ENCODE assay signal across 8 cellular contexts in genomic region chr11:64181506-64182411, GRCh38. TPM values are rescaled to one million over a fixed set of nuclear protein-coding genes. Genes with fewer than 3 reads are reported as not detected.
DNase-seq lines count a peak whose midpoint lies in the region; ATAC-seq and TF ChIP-seq lines count a peak whose summit lies in the region.

No MANE protein-coding gene starts in this region.

- CTCF ChIA-PET in SK-N-SH (lab: Yijun Ruan, JAX) (interaction anchor here (0.6 to 2.8 kb wide), 10 partner anchors 16 to 549 kb away, joined by 3 to 9 read pairs (median 3); partner anchors contain the start of genes KCNK4, MACROD1, NUDT22 and TRPT1), MCF 10A (lab: Yijun Ruan, JAX) (interaction anchor here (0.6 to 0.9 kb wide), 3 partner anchors 23 to 626 kb away, joined by 3 read pairs; no protein-coding TSS in a partner anchor)

- H3K4me3 ChIP-seq in Karpas-422 (ENCODE audit: low read length) (peak overlapping the region; percentile 15; the same call in 1 of the 2 replicates), SK-N-SH (ENCODE audit: low read depth in 2 of 2, low read length in 1 of 2) (peak overlapping the region; percentile 17 to 49; a peak in 3 of 4 replicates), skin epidermis (no peak overlapping the region)

- H3K4me1 ChIP-seq in Karpas-422 (ENCODE audit: low read length) (peaks cover 36% of the 10 kb centered on the region), SK-N-SH (ENCODE audit: control insufficient read depth in 1 of 2, insufficient read depth in 2 of 2, low read depth in 1 of 2, low read length in 1 of 2) (peaks cover 14 to 31% of the 10 kb centered on the region in 2 experiments; a peak in 3 of 4 replicates)

- H3K27me3 ChIP-seq in Karpas-422 (ENCODE audit: low read length) (no peaks in the 10 kb centered on the region), SK-N-SH (ENCODE audit: insufficient read depth) (no peaks in the 10 kb centered on the region)

- H3K27ac ChIP-seq in Karpas-422 (ENCODE audit: low read length) (peak overlapping the region; percentile 20), SK-N-SH (ENCODE audit: low read depth in 2 of 2, low read length in 1 of 2) (peak overlapping the region; percentile 74 to 92), skin epidermis (peak overlapping the region in 18 of 21 experiments; percentile 7 to 78 (median 55))

- BruUV-seq in MCF 10A (replicated peaks; lab: Mats Ljungman, UMichigan): no TSS peak

- H2AFZ ChIP-seq in Karpas-422 (ENCODE audit: low read length) (peak overlapping the region; percentile 6; the same call in 1 of the 2 replicates), SK-N-SH (ENCODE audit: low read depth) (peak overlapping the region; percentile 69)

- H4K20me1 ChIP-seq in Karpas-422 (ENCODE audit: insufficient read depth, low read depth, low read length) (no peaks in the 10 kb centered on the region), SK-N-SH (ENCODE audit: insufficient read depth) (no peaks in the 10 kb centered on the region)

- no peaks in the 10 kb centered on the region for H3K27me3 Mint-ChIP-seq in MCF 10A (ENCODE audit: insufficient read depth, unreplicated experiment)

- H3K9me3 Mint-ChIP-seq in MCF 10A (ENCODE audit: unreplicated experiment): no peaks in the 10 kb centered on the region

- H3K36me3 ChIP-seq in Karpas-422 (ENCODE audit: insufficient read depth, low read length) (peaks cover 8% of the 10 kb centered on the region; the same call in 1 of the 2 replicates), SK-N-SH (replicated peaks in 1 of 2; ENCODE audit: control insufficient read depth in 1 of 2, insufficient read depth in 2 of 2, low read length in 1 of 2) (no peaks in the 10 kb centered on the region)

- peak overlapping the region; percentile 59 for H3K4me2 ChIP-seq in Karpas-422 (ENCODE audit: low read depth, low read length, poor library complexity, severe bottlenecking)
- H3K4me2 ChIP-seq in SK-N-SH: peak overlapping the region; percentile 74

- peaks cover 5% of the 10 kb centered on the region; the same call in 1 of the 2 replicates for H3K9me3 ChIP-seq in Karpas-422 (ENCODE audit: low read length)
- H3K9me3 ChIP-seq in SK-N-SH: no peaks in the 10 kb centered on the region

- H3K79me2 ChIP-seq in Karpas-422 (ENCODE audit: low read length): peaks cover 20% of the 10 kb centered on the region
- peaks cover 39% of the 10 kb centered on the region for H3K79me2 ChIP-seq in SK-N-SH (ENCODE audit: insufficient read depth)

- TF ChIP-seq EP300 in SK-N-SH (IDR thresholded peaks at IDR 0.05; ENCODE audit: borderline replicate concordance in 1 of 2, low read depth in 1 of 2, low read length in 1 of 2): peak in 1 of 2 experiments; percentile 55; a peak in 2 of 4 replicates

- POLR2A ChIA-PET in SK-N-SH (lab: Yijun Ruan, JAX): interaction anchor here (0.7 to 1.3 kb wide), 7 partner anchors 10 to 364 kb away, joined by 3 to 5 read pairs (median 3); partner anchors contain the start of genes KCNK4, NUDT22, RCOR2 and TRPT1
- POLR2A ChIA-PET in MCF 10A (lab: Yijun Ruan, JAX): interaction anchor here (0.6 to 1.5 kb wide), 16 partner anchors 8 to 379 kb away, joined by 3 to 23 read pairs (median 3); partner anchors contain the start of genes MACROD1, NUDT22, OTUB1 and PPP1R14B

- H3K4me3 Mint-ChIP-seq in MCF 10A (ENCODE audit: unreplicated experiment): peak overlapping the region; percentile 26

- ATAC-seq in HG02852 (IDR thresholded peaks at IDR 0.05; ENCODE audit: unreplicated experiment) (no peak), GM19463 (IDR thresholded peaks at IDR 0.05; ENCODE audit: unreplicated experiment) (no peak)

- DNase-seq in EH (ENCODE audit: low read depth) (peak; percentile 96), Karpas-422 (peak; percentile 86), SK-N-SH (peak; percentile 88), MCF 10A (ENCODE audit: unreplicated experiment) (peak; percentile 90), inferior parietal cortex (ENCODE audit: extremely low spot score) (peak; percentile 88)

- no peaks in the 10 kb centered on the region for H3K9me2 ChIP-seq in Karpas-422 (replicated peaks; ENCODE audit: insufficient read depth, low read length)
- H3K9me2 ChIP-seq in SK-N-SH: no peaks in the 10 kb centered on the region

- peaks cover 7% of the 10 kb centered on the region for H3K4me1 Mint-ChIP-seq in MCF 10A (ENCODE audit: insufficient read depth, unreplicated experiment)

- no peak for TF ChIP-seq CTCF in SK-N-SH (IDR thresholded peaks at IDR 0.05)
- no peak for TF ChIP-seq CTCF in MCF 10A (IDR thresholded peaks at IDR 0.05; ENCODE audit: unreplicated experiment)

- H3K36me3 Mint-ChIP-seq in MCF 10A (ENCODE audit: insufficient read depth, unreplicated experiment): peaks cover 12% of the 10 kb centered on the region

- peak; percentile 13; the same call in 1 of the 2 replicates for TF ChIP-seq RAD21 in SK-N-SH (IDR thresholded peaks at IDR 0.05; ENCODE audit: low read length)

- H3K27ac Mint-ChIP-seq in MCF 10A (ENCODE audit: low read depth, unreplicated experiment): peak overlapping the region; percentile 31

- H3K9ac ChIP-seq in Karpas-422 (ENCODE audit: low read length) (peak overlapping the region; percentile 50), SK-N-SH (peak overlapping the region; percentile 53; the same call in 1 of the 2 replicates)

- WGBS in SK-N-SH (ENCODE audit: low lambda C conversion rate): 56% methylated on average over 11 of the region's 17 CpGs

- intact Hi-C loops in MCF 10A (cut with micrococcal nuclease): no loop called here

- H3F3A ChIP-seq in SK-N-SH (replicated peaks; ENCODE audit: insufficient read depth): peaks cover 26% of the 10 kb centered on the region

TF ChIP-seq in SK-N-SH, 30 proteins besides CTCF, POLR2A, EP300 and RAD21 (continues in another document):
- TF ChIP-seq REST (IDR thresholded peaks at IDR 0.05; ENCODE audit: low read depth, low read length) (no peak; the same call in 1 of the 2 replicates), PBX3 (IDR thresholded peaks at IDR 0.05) (no peak), TAF1 (IDR thresholded peaks at IDR 0.05; ENCODE audit: borderline replicate concordance, low read depth, low read length) (peak; percentile 86)

RNA-seq across cellular contexts. Expression of gene STIP1, which starts 4.2 kb away (rescaled TPM):
- total RNA-seq in Karpas-422 (2014; rRNA removed; shearing (Covaris generic); ENCODE audit: low replicate concordance): 101 and 199 TPM in 2 replicates
- 163 TPM in 2 replicates for polyA plus RNA-seq in SK-N-SH (2012; rRNA removed)
- polyA plus RNA-seq in SK-N-SH (2012; cell fraction: cytosol; rRNA removed): 133 and 154 TPM in 2 replicates
- polyA plus RNA-seq in SK-N-SH (2012; cell fraction: nucleus; rRNA removed): 146 and 203 TPM in 2 replicates
- total RNA-seq in MCF 10A (2022): 161 and 171 TPM in 2 replicates

RNA-seq across cellular contexts. Expression of gene MACROD1, which starts 15.8 kb away (rescaled TPM):
- 5.4 TPM in 1 of 2 replicates, not detected in the other for total RNA-seq in Karpas-422 (2014; rRNA removed; shearing (Covaris generic); ENCODE audit: low replicate concordance)
- 48.3 and 49.1 TPM in 2 replicates for polyA plus RNA-seq in SK-N-SH (2012; rRNA removed)
- 30.5 and 43.7 TPM in 2 replicates for polyA plus RNA-seq in SK-N-SH (2012; cell fraction: cytosol; rRNA removed)
- 84.7 and 105 TPM in 2 replicates for polyA plus RNA-seq in SK-N-SH (2012; cell fraction: nucleus; rRNA removed)
- total RNA-seq in MCF 10A (2022): 15.1 and 15.7 TPM in 2 replicates

RNA-seq across cellular contexts. Expression of gene FERMT3, which starts 24.8 kb away (rescaled TPM):
- 72.7 and 141 TPM in 2 replicates for total RNA-seq in Karpas-422 (2014; rRNA removed; shearing (Covaris generic); ENCODE audit: low replicate concordance)
- polyA plus RNA-seq in SK-N-SH (2012; rRNA removed): 1.2 and 1.4 TPM in 2 replicates
- 0.19 and 0.31 TPM in 2 replicates for polyA plus RNA-seq in SK-N-SH (2012; cell fraction: cytosol; rRNA removed)
- polyA plus RNA-seq in SK-N-SH (2012; cell fraction: nucleus; rRNA removed): 5.5 and 7.4 TPM in 2 replicates
- total RNA-seq in MCF 10A (2022): 0.44 and 1.0 TPM in 2 replicates

RNA-seq across cellular contexts. Expression of gene TRPT1, which starts 44.2 kb away (rescaled TPM):
- 72.5 and 90.4 TPM in 2 replicates for total RNA-seq in Karpas-422 (2014; rRNA removed; shearing (Covaris generic); ENCODE audit: low replicate concordance)
- polyA plus RNA-seq in SK-N-SH (2012; rRNA removed): 61.5 and 62.4 TPM in 2 replicates
- polyA plus RNA-seq in SK-N-SH (2012; cell fraction: cytosol; rRNA removed): 31.0 and 39.9 TPM in 2 replicates
- 222 and 331 TPM in 2 replicates for polyA plus RNA-seq in SK-N-SH (2012; cell fraction: nucleus; rRNA removed)
- total RNA-seq in MCF 10A (2022): 27.0 and 31.3 TPM in 2 replicates

RNA-seq across cellular contexts. Expression of gene NUDT22, which starts 44.3 kb away (rescaled TPM):
- 70.0 and 114 TPM in 2 replicates for total RNA-seq in Karpas-422 (2014; rRNA removed; shearing (Covaris generic); ENCODE audit: low replicate concordance)
- 72.7 and 74.0 TPM in 2 replicates for polyA plus RNA-seq in SK-N-SH (2012; rRNA removed)
- polyA plus RNA-seq in SK-N-SH (2012; cell fraction: cytosol; rRNA removed): 31.3 and 42.6 TPM in 2 replicates
- polyA plus RNA-seq in SK-N-SH (2012; cell fraction: nucleus; rRNA removed): 150 and 256 TPM in 2 replicates
- 51.0 and 73.6 TPM in 2 replicates for total RNA-seq in MCF 10A (2022)

Comparison
In these comparisons a context has a peak if more than half of its experiments do, and no peak if none do; other contexts are left out.
1. H3K27ac ChIP-seq: peak in every context shown above with its lines; median percentile 83 in SK-N-SH; 55 in skin epidermis; 20 in Karpas-422.
2. H3K4me3 ChIP-seq: peak in Karpas-422 (single experiment) and SK-N-SH (2 of 2); none in skin epidermis (0 of 7).
3. RNA of gene FERMT3, which starts 24.8 kb away (total RNA-seq): 72.7 to 141 TPM in Karpas-422; 0.44 to 1.0 TPM in MCF 10A; every median in the first group is over 10 times any median in the second.
4. Peak in every context shown above with its lines, with median percentiles within 50 percentile points of each other: DNase-seq.